Comparison of ENCODE assay signal across 9 cellular contexts in the genomic region with DNA sequence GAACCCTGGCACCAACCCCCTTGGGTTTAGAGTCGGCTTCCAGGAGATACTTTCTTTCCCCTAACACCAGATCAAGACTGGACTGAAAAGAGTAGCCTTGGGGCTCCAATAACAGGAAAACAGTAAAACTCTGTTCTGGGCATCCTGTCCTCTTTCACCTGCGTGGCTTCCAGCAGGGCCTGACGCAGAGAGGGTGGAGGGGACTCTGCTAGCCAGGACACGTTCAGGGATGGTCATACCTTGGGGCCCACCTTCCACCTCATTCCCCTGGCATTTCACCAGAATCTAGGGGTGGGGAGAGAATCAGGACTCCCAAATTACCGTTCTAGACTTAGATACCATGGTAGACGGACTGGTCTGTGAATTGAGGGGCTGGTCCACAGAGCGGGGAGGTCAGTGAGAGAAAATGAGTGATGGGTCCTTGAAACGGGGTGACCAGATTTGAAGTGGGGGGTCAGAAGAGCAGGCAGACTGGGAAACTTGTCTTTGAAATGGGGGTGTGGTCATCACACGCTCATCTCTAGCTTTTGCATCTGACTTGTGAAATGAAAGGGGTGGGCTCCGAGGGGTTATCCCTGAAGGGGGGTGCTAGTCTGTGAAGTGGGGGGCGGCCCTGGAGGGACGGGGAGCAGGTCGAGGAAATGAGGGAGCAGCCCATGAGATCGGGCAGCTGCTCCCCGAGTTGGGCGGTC. TPM values are rescaled to one million over a fixed set of nuclear protein-coding genes. Genes with fewer than 3 reads are reported as not detected.
DNase-seq lines count a peak whose midpoint lies in the region; ATAC-seq and TF ChIP-seq lines count a peak whose summit lies in the region.
"Had no signal": no experiment of that assay in that cellular context is flagged by ENCODE, and none has a peak within 500 bp of the region (broad histone marks: within the 10 kb centered on the region; RNA-seq: fewer than 3 reads in every experiment).

No MANE protein-coding gene starts in this region.

- ATAC-seq in HG03460 (IDR thresholded peaks at IDR 0.05; ENCODE audit: unreplicated experiment), result no peak

- intact Hi-C loops in activated T-helper 2 cell treated with anti-CD3 and anti-CD28 coated beads, Interferon-gamma antibody, Interleukin-2, Interleukin-4, amounts not matched to agents 10 μg/mL and 5 μg/mL and 100 μg/mL, durations not matched to agents 14 hours and 24 hours and 36 hours (cut with micrococcal nuclease), result loop anchor here (1.0 to 2.0 kb wide), 3 partner anchors 12 to 70 kb away; a partner anchor contains a TSS

- H3K4me1 Mint-ChIP-seq in activated T-helper 2 cell treated with anti-CD3 and anti-CD28 coated beads, Interferon-gamma antibody, Interleukin-2, Interleukin-4, amounts not matched to agents 10 μg/mL and 5 μg/mL and 100 μg/mL, durations not matched to agents 14 hours and 24 hours and 36 hours (ENCODE audit: low read depth), result peaks cover 49% of the 10 kb centered on the region

- DNase-seq in HFF-Myc (ENCODE audit: extremely low read depth, low read depth) (no peak), NCI-H2196 treated with DMSO at 0.1 percent for 48 hours (lab: John Stamatoyannopoulos, UW; ENCODE audit: unreplicated experiment) (no peak), ecto neural progenitor cell (ENCODE audit: low spot score) (no peak), activated gamma-delta T cell (lab: John Stamatoyannopoulos, UW) (no peak)
- no peak for DNase-seq in activated T-helper 2 cell treated with anti-CD3 and anti-CD28 coated beads, Interferon-gamma antibody, Interleukin-2, Interleukin-4, amounts not matched to agents 10 μg/mL and 5 μg/mL and 100 μg/mL, durations not matched to agents 14 hours and 24 hours and 36 hours (ENCODE audit: low spot score)
- peak; percentile 31 for DNase-seq in stimulated activated CD8-positive, alpha-beta memory T cell treated with anti-CD3 and anti-CD28 coated beads, Interleukin-4, amount 100 ng/mL, for 48 hours

- peak overlapping the region; percentile 79 for H3K9ac ChIP-seq in iPS-15b (ENCODE audit: low read depth, low read length)

- no peaks in the 10 kb centered on the region for H3K9me3 ChIP-seq in iPS-15b (ENCODE audit: control insufficient read depth, insufficient read depth, low read length)

- peaks cover 16% of the 10 kb centered on the region for H3K36me3 Mint-ChIP-seq in activated T-helper 2 cell treated with anti-CD3 and anti-CD28 coated beads, Interferon-gamma antibody, Interleukin-2, Interleukin-4, amounts not matched to agents 10 μg/mL and 5 μg/mL and 100 μg/mL, durations not matched to agents 14 hours and 24 hours and 36 hours (ENCODE audit: low read depth)

- H3K4me1 ChIP-seq in iPS-15b (ENCODE audit: control insufficient read depth, insufficient read depth, low read length), result peaks cover 18% of the 10 kb centered on the region

- no peaks in the 10 kb centered on the region for H3K27me3 ChIP-seq in iPS-15b (ENCODE audit: control insufficient read depth, insufficient read depth, low read length)

- H3K27me3 Mint-ChIP-seq in activated T-helper 2 cell treated with anti-CD3 and anti-CD28 coated beads, Interferon-gamma antibody, Interleukin-2, Interleukin-4, amounts not matched to agents 10 μg/mL and 5 μg/mL and 100 μg/mL, durations not matched to agents 14 hours and 24 hours and 36 hours (ENCODE audit: low read depth), result no peaks in the 10 kb centered on the region

- no peaks in the 10 kb centered on the region for H3K9me3 Mint-ChIP-seq in activated T-helper 2 cell treated with anti-CD3 and anti-CD28 coated beads, Interferon-gamma antibody, Interleukin-2, Interleukin-4, amounts not matched to agents 10 μg/mL and 5 μg/mL and 100 μg/mL, durations not matched to agents 14 hours and 24 hours and 36 hours

- H3K4me3 ChIP-seq in HFF-Myc (replicated peaks; ENCODE audit: low read depth, low read length) (peak overlapping the region; percentile 70), iPS-15b (ENCODE audit: low read depth, low read length) (peak overlapping the region; percentile 78)

- H3K4me3 Mint-ChIP-seq in activated T-helper 2 cell treated with anti-CD3 and anti-CD28 coated beads, Interferon-gamma antibody, Interleukin-2, Interleukin-4, amounts not matched to agents 10 μg/mL and 5 μg/mL and 100 μg/mL, durations not matched to agents 14 hours and 24 hours and 36 hours (ENCODE audit: low read depth), result peak overlapping the region; percentile 85

- peaks cover 2% of the 10 kb centered on the region for H3K36me3 ChIP-seq in iPS-15b (ENCODE audit: control insufficient read depth, insufficient read depth, low read length)

- peak overlapping the region; percentile 74 for H3K27ac Mint-ChIP-seq in activated T-helper 2 cell treated with anti-CD3 and anti-CD28 coated beads, Interferon-gamma antibody, Interleukin-2, Interleukin-4, amounts not matched to agents 10 μg/mL and 5 μg/mL and 100 μg/mL, durations not matched to agents 14 hours and 24 hours and 36 hours

- no peak for TF ChIP-seq CTCF in HFF-Myc (IDR thresholded peaks at IDR 0.05; ENCODE audit: low read depth, low read length, missing control alignments)

RNA-seq across cellular contexts. Expression of a gene that starts 0.9 kb away (rescaled TPM):
- 44.4 and 45.4 TPM in 2 replicates for total RNA-seq in activated T-helper 2 cell treated with anti-CD3 and anti-CD28 coated beads, Interferon-gamma antibody, Interleukin-2, Interleukin-4, amounts not matched to agents 10 μg/mL and 5 μg/mL and 100 μg/mL, durations not matched to agents 14 hours and 24 hours and 36 hours

RNA-seq across cellular contexts. Expression of a gene that starts 27.0 kb away (rescaled TPM):
- total RNA-seq in activated T-helper 2 cell treated with anti-CD3 and anti-CD28 coated beads, Interferon-gamma antibody, Interleukin-2, Interleukin-4, amounts not matched to agents 10 μg/mL and 5 μg/mL and 100 μg/mL, durations not matched to agents 14 hours and 24 hours and 36 hours, result 5,714 and 6,075 TPM in 2 replicates
- total RNA-seq: LHCN-M2 had no signal

RNA-seq across cellular contexts. Expression of a gene that starts 28.4 kb away (rescaled TPM):
- 2,603 and 2,662 TPM in 2 replicates for total RNA-seq in activated T-helper 2 cell treated with anti-CD3 and anti-CD28 coated beads, Interferon-gamma antibody, Interleukin-2, Interleukin-4, amounts not matched to agents 10 μg/mL and 5 μg/mL and 100 μg/mL, durations not matched to agents 14 hours and 24 hours and 36 hours
- total RNA-seq: LHCN-M2 had no signal

RNA-seq across cellular contexts. Expression of a gene that starts 37.5 kb away (rescaled TPM):
- 2.0 and 2.2 TPM in 2 replicates for total RNA-seq in activated T-helper 2 cell treated with anti-CD3 and anti-CD28 coated beads, Interferon-gamma antibody, Interleukin-2, Interleukin-4, amounts not matched to agents 10 μg/mL and 5 μg/mL and 100 μg/mL, durations not matched to agents 14 hours and 24 hours and 36 hours
